In the genomic region with DNA sequence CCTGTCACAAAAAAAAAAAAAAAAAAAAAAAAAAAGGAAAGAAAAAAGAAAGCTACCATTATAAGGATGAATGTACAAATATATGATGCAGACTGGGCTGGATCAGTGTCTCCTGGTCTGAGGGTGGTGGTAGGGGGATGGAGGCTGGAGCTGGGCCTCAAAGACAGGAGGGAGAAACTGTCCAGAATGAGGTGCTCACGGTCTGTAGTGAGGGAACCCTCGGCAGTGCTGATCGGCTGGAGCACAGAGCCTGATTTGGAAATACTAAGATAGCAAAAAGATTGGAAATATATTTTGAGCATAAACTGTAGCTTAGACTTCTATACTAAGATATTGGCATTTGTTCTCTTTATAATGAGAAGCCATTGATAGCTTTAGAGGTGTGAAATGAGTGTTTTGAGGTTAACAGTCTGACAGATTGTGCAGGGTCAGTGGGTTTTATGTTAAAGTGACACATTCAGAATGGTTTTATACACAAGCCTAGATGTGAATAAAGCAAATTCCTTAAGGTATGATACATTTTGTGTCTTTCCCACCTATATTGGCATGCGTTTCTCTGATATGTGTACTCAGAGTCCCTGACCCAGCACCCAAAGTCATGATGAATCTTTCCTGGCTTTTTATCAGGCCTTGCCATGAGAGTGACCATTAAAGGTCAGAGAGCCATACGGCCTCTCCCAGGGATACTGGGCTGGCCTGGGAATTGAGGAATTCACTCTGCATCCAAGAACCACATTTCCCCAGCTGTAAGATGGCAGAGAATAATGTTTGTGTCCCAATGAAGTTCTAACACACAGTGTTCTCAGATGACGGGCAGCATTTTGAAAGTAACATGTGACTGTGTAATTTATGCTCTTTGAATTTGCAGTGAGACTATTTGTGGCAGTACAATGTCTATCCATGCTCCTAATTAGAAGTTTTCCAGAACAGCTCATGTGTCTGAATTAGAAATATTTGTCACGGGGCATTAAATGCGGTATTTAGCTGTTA, we compare ENCODE assay signal across 15 cellular contexts. TPM values are rescaled to one million over a fixed set of nuclear protein-coding genes. Genes with fewer than 3 reads are reported as not detected.
A peak's percentile ranks its signal among the peaks of the same experiment; 100 is the strongest.
DNase-seq lines count a peak whose midpoint lies in the region; ATAC-seq and TF ChIP-seq lines count a peak whose summit lies in the region.
"Had no signal": no experiment of that assay in that cellular context is flagged by ENCODE, and none has a peak within 500 bp of the region (broad histone marks: within the 10 kb centered on the region; RNA-seq: fewer than 3 reads in every experiment).

No MANE protein-coding gene starts in this region.

- H3K9me3 Mint-ChIP-seq in activated naive CD4-positive, alpha-beta T cell treated with anti-CD3 and anti-CD28 coated beads, Interleukin-2, amount 50 U/mL, for 72 hours, result no peaks in the 10 kb centered on the region
- H3K9me3 Mint-ChIP-seq: activated naive CD8-positive, alpha-beta T cell treated with anti-CD3 and anti-CD28 coated beads, Interleukin-2, amount 10 ng/mL, durations not matched to agents 7 days and 5 days; CD8-positive, alpha-beta memory T cell had no signal

- H3K36me3 ChIP-seq in body of pancreas (replicated peaks in 1 of 2; ENCODE audit: insufficient read depth in 1 of 2, low read depth in 2 of 2) (no peaks in the 10 kb centered on the region), gastrocnemius medialis (no peaks in the 10 kb centered on the region)

- peaks cover 17% of the 10 kb centered on the region for H3K4me1 ChIP-seq in body of pancreas
- peaks cover 15 to 16% of the 10 kb centered on the region in 2 donors for H3K4me1 ChIP-seq in gastrocnemius medialis

- ATAC-seq in body of pancreas (peak; percentile 59), gastrocnemius medialis (peak; percentile 98), GM18498 (IDR thresholded peaks at IDR 0.05; ENCODE audit: unreplicated experiment) (no peak), GM18519 (IDR thresholded peaks at IDR 0.05; ENCODE audit: low FRiP score, unreplicated experiment) (no peak)
- ATAC-seq in activated naive CD4-positive, alpha-beta T cell treated with anti-CD3 and anti-CD28 coated beads, Interleukin-2, amount 50 U/mL, for 72 hours, result no peak

- DNase-seq in GM03348 (ENCODE audit: low spot score) (peak; percentile 63), body of pancreas (no peak), hippocampal formation (lab: John Stamatoyannopoulos, UW) (peak; percentile 13 to 72), gastrocnemius medialis (peak; percentile 31)
- DNase-seq in activated naive CD4-positive, alpha-beta T cell treated with Interleukin-2 at 50 U/mL for 16 hours, result no peak
- DNase-seq in activated naive CD4-positive, alpha-beta T cell treated with anti-CD3 and anti-CD28 coated beads, Interleukin-2, amount 50 U/mL, for 72 hours (ENCODE audit: low spot score in 2 of 2), result no peak
- DNase-seq: activated CD4-positive, alpha-beta T cell treated with anti-CD3 and anti-CD28 coated beads, Interleukin-2, amount 50 U/mL, for 4 hours; activated naive CD8-positive, alpha-beta T cell treated with anti-CD3 and anti-CD28 coated beads, Interleukin-2, amount 10 ng/mL, durations not matched to agents 7 days and 5 days; CD8-positive, alpha-beta memory T cell; H7; naive B cell; NCI-H2029 treated with DMSO at 0.1 percent for 48 hours; SHP77 treated with DMSO at 0.1 percent for 48 hours had no signal

- TF ChIP-seq CTCF in body of pancreas (IDR thresholded peaks at IDR 0.05) (no peak), gastrocnemius medialis (IDR thresholded peaks at IDR 0.05 in 4 of 5, conservative IDR thresholded peaks at IDR 0.05 in 1 of 5) (no peak)

- TF ChIP-seq POLR2A in body of pancreas (IDR thresholded peaks at IDR 0.05) (no peak), gastrocnemius medialis (IDR thresholded peaks at IDR 0.05) (no peak)

- 69 to 77% methylated on average over 8 of the region's 8 CpGs for WGBS in body of pancreas, 2 donors

- no peak overlapping the region for H3K27ac Mint-ChIP-seq in activated naive CD4-positive, alpha-beta T cell treated with anti-CD3 and anti-CD28 coated beads, Interleukin-2, amount 50 U/mL, for 72 hours
- H3K27ac Mint-ChIP-seq: activated naive CD8-positive, alpha-beta T cell treated with anti-CD3 and anti-CD28 coated beads, Interleukin-2, amount 10 ng/mL, durations not matched to agents 7 days and 5 days; CD8-positive, alpha-beta memory T cell; naive B cell had no signal

- H3K9me3 ChIP-seq in body of pancreas (no peaks in the 10 kb centered on the region), gastrocnemius medialis (no peaks in the 10 kb centered on the region)

- H3K27ac ChIP-seq in body of pancreas (peak overlapping the region in 3 of 4 donors; percentile 61 to 75 (median 69)), gastrocnemius medialis (peak overlapping the region; percentile 65 to 87 (median 80))

- in situ Hi-C loops in gastrocnemius medialis (cut with MboI; ENCODE audit: low sequenced_read_pairs in 4 of 4), result no loop called here

- H3K27me3 ChIP-seq in body of pancreas, result no peaks in the 10 kb centered on the region
- no peaks in the 10 kb centered on the region for H3K27me3 ChIP-seq in gastrocnemius medialis

- no peaks in the 10 kb centered on the region for H3K36me3 Mint-ChIP-seq in activated naive CD4-positive, alpha-beta T cell treated with anti-CD3 and anti-CD28 coated beads, Interleukin-2, amount 50 U/mL, for 72 hours
- H3K36me3 Mint-ChIP-seq: activated naive CD8-positive, alpha-beta T cell treated with anti-CD3 and anti-CD28 coated beads, Interleukin-2, amount 10 ng/mL, durations not matched to agents 7 days and 5 days; CD8-positive, alpha-beta memory T cell had no signal

- intact Hi-C loops in body of pancreas (cut with DNase I), result no loop called here
- intact Hi-C loops in gastrocnemius medialis (cut with DNase I; ENCODE audit: low total_unique reads), result loop anchor here (2.0 kb wide), 1 partner anchor 23 kb away; no protein-coding TSS in a partner anchor

- H3K4me3 ChIP-seq in body of pancreas (no peak overlapping the region), gastrocnemius medialis (no peak overlapping the region)

RNA-seq across cellular contexts. Expression of a gene that starts 7.7 kb away (rescaled TPM):
- total RNA-seq in body of pancreas (100 to 1,000 TPM in 1 of 2 donors, 10 to 100 TPM in 1; 91.6 to 128 TPM), gastrocnemius medialis (under 1 TPM in 1 of 4 donors, not detected in 3; 0.44 TPM)
- under 1 TPM; 0.14 to 0.41 TPM for total RNA-seq in activated naive CD4-positive, alpha-beta T cell treated with anti-CD3 and anti-CD28 coated beads, Interleukin-2, amount 50 U/mL, for 72 hours
- total RNA-seq: H7 had no signal

Comparison
In these comparisons a context has a peak if more than half of its experiments do, and no peak if none do; other contexts are left out.
1. DNase-seq: peak in GM03348 (single experiment), hippocampal formation (2 of 2) and gastrocnemius medialis (2 of 2); none in body of pancreas (0 of 4), activated naive CD4-positive, alpha-beta T cell treated with Interleukin-2 at 50 U/mL for 16 hours (single experiment) and activated naive CD4-positive, alpha-beta T cell treated with anti-CD3 and anti-CD28 coated beads, Interleukin-2, amount 50 U/mL, for 72 hours (0 of 2).
2. ATAC-seq: peak in body of pancreas (single experiment) and gastrocnemius medialis (2 of 2); none in GM18498 (single experiment), activated naive CD4-positive, alpha-beta T cell treated with anti-CD3 and anti-CD28 coated beads, Interleukin-2, amount 50 U/mL, for 72 hours (0 of 2) and GM18519 (single experiment).
3. RNA of a gene that starts 7.7 kb away (total RNA-seq): 91.6 to 128 TPM in body of pancreas; 0.14 to 0.41 TPM in activated naive CD4-positive, alpha-beta T cell treated with anti-CD3 and anti-CD28 coated beads, Interleukin-2, amount 50 U/mL, for 72 hours and 0.44 TPM in gastrocnemius medialis; every median in the first group is over 10 times any median in the second.